1 cellular context compared by ENCODE assay signal in genomic region chr1:54153548-54154439, GRCh38.
TF ChIP-seq lines count a peak whose summit lies in the region.

No MANE protein-coding gene starts in this region.

TF ChIP-seq in HCT116, 20 proteins besides CTCF, POLR2A, EP300 and RAD21:
- TF ChIP-seq EGR1 (IDR thresholded peaks at IDR 0.05; ENCODE audit: low read depth): no peak
- TF ChIP-seq CEBPB (IDR thresholded peaks at IDR 0.05; ENCODE audit: low read depth): peak; percentile 98
